In the genomic region with DNA sequence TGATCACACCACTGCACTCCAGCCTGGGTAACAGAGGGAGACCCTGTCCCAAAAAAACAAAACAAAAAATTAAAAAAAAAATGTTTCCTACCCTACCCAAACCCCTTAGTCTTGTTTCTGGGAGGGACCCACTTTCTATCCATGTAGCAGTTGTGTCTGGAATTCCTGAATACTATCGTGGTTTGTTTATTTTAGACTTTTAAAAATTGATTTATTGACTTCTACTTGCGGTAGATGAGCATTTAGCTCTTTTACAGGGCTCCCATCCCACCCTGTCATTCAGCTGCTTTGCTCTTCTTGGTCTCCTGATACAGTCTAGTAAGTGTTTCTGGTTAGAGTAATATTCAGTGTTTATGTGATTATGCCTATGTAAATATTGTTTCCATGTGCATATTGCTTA, we compare ENCODE assay signal across 20 cellular contexts.
DNase-seq lines count a peak whose midpoint lies in the region; ATAC-seq, FAIRE-seq and TF ChIP-seq lines count a peak whose summit lies in the region.
"Had no signal": no experiment of that assay in that cellular context is flagged by ENCODE, and none has a peak within 500 bp of the region (broad histone marks: within the 10 kb centered on the region; RNA-seq: fewer than 3 reads in every experiment).

No MANE protein-coding gene starts in this region.

- H3K4me3 ChIP-seq in HepG2 (replicated peaks in 1 of 3; ENCODE audit: insufficient read depth in 1 of 3, low read depth in 2 of 3, low read length in 3 of 3) (no peak overlapping the region), right lobe of liver (no peak overlapping the region), esophagus muscularis mucosa (no peak overlapping the region)
- H3K4me3 ChIP-seq: A549; BLaER1 treated with 17β-estradiol and CSF1 and Interleukin-3, amounts not matched to agents 10 nM and 100 nM had no signal

- TF ChIP-seq EP300 in HepG2 (IDR thresholded peaks at IDR 0.05; ENCODE audit: low read depth in 2 of 2, low read length in 2 of 2) (no peak), HepG2 (CRISPR knock-in tag; IDR thresholded peaks at IDR 0.05; ENCODE audit: borderline replicate concordance) (no peak), esophagus muscularis mucosa (IDR thresholded peaks at IDR 0.05) (no peak)

- H3K9ac ChIP-seq in HepG2 (ENCODE audit: insufficient read depth, low read depth, low read length): no peak overlapping the region
- H3K9ac ChIP-seq: BLaER1 treated with 17β-estradiol and CSF1 and Interleukin-3, amounts not matched to agents 10 nM and 100 nM had no signal

- 2% methylated on average over 2 of the region's 2 CpGs for WGBS in HepG2 (ENCODE audit: low lambda C conversion rate)
- 19% methylated on average over 2 of the region's 2 CpGs for WGBS in right lobe of liver (ENCODE audit: insufficient coverage, low coverage, low lambda C conversion rate, missing lambda C conversion rate)
- WGBS in esophagus muscularis mucosa: 83% methylated on average over 2 of the region's 2 CpGs

- H3K36me3 ChIP-seq in HepG2 (replicated peaks in 1 of 2; ENCODE audit: control insufficient read depth in 1 of 2, insufficient read depth in 2 of 2, low read length in 2 of 2) (no peaks in the 10 kb centered on the region), right lobe of liver (no peaks in the 10 kb centered on the region), esophagus muscularis mucosa (no peaks in the 10 kb centered on the region)
- H3K36me3 ChIP-seq: BLaER1 treated with 17β-estradiol and CSF1 and Interleukin-3, amounts not matched to agents 10 nM and 100 nM had no signal

- BruUV-seq in HepG2 (replicated peaks; lab: Mats Ljungman, UMichigan): no TSS peak

- H3K4me1 ChIP-seq in HepG2 (ENCODE audit: insufficient read depth, low read length) (no peaks in the 10 kb centered on the region), right lobe of liver (no peaks in the 10 kb centered on the region), esophagus muscularis mucosa (peaks cover 0 to 5% (median 0%) of the 10 kb centered on the region in 4 donors)
- H3K4me1 ChIP-seq: Caco-2 had no signal

- no peak overlapping the region for H2AFZ ChIP-seq in HepG2 (ENCODE audit: low read length)

- H3K9me3 ChIP-seq in HepG2 (ENCODE audit: low read length) (no peaks in the 10 kb centered on the region), right lobe of liver (no peaks in the 10 kb centered on the region), esophagus muscularis mucosa (no peaks in the 10 kb centered on the region)
- H3K9me3 ChIP-seq: A549; BLaER1 treated with 17β-estradiol and CSF1 and Interleukin-3, amounts not matched to agents 10 nM and 100 nM; Caco-2 had no signal

- TF ChIP-seq POLR2A in HepG2 (IDR thresholded peaks at IDR 0.05; ENCODE audit: insufficient read depth in 1 of 2, low read depth in 2 of 2, low read length in 2 of 2) (no peak), right lobe of liver (IDR thresholded peaks at IDR 0.05) (no peak), esophagus muscularis mucosa (IDR thresholded peaks at IDR 0.05; ENCODE audit: low read depth) (no peak)

- TF ChIP-seq RAD21 in HepG2 (CRISPR knock-in tag; IDR thresholded peaks at IDR 0.05): no peak

- no peak overlapping the region for H3K4me2 ChIP-seq in HepG2 (ENCODE audit: low read depth, low read length)
- H3K4me2 ChIP-seq: A549; BLaER1 treated with 17β-estradiol and CSF1 and Interleukin-3, amounts not matched to agents 10 nM and 100 nM had no signal

- H3K27me3 ChIP-seq in HepG2 (ENCODE audit: control insufficient read depth in 1 of 2, insufficient read depth in 2 of 2, low read length in 2 of 2) (no peaks in the 10 kb centered on the region), right lobe of liver (no peaks in the 10 kb centered on the region), esophagus muscularis mucosa (no peaks in the 10 kb centered on the region)
- H3K27me3 ChIP-seq: BLaER1 treated with 17β-estradiol and CSF1 and Interleukin-3, amounts not matched to agents 10 nM and 100 nM had no signal

- no peak for TF ChIP-seq CTCF in HepG2 (CRISPR knock-in tag; IDR thresholded peaks at IDR 0.05)
- no peak for TF ChIP-seq CTCF in right lobe of liver (IDR thresholded peaks at IDR 0.05)
- TF ChIP-seq CTCF in esophagus muscularis mucosa (IDR thresholded peaks at IDR 0.05): no peak

- DNase-seq in HepG2 (ENCODE audit: low spot score): no peak
- no peak for DNase-seq in right lobe of liver
- DNase-seq in esophagus muscularis mucosa (ENCODE audit: extremely low spot score): peak; percentile 14
- DNase-seq in NCI-H2227 (lab: John Stamatoyannopoulos, UW; ENCODE audit: unreplicated experiment): no peak
- DNase-seq: AML-193; Caco-2; Calu3; CD4-positive, alpha-beta T cell; CD8-positive, alpha-beta T cell; DMS79 treated with DMSO at 0.1 percent for 48 hours; GF-D8 had no signal

- no peaks in the 10 kb centered on the region for H4K20me1 ChIP-seq in HepG2 (ENCODE audit: insufficient read depth, low read length)
- H4K20me1 ChIP-seq: BLaER1 treated with 17β-estradiol and CSF1 and Interleukin-3, amounts not matched to agents 10 nM and 100 nM had no signal

- no peak for FAIRE-seq in HepG2 (lab: Jason Lieb, UNC)
- FAIRE-seq: A549, D721Med, G401.6, GM12891, GM19239 had no signal

- CTCF ChIA-PET in HepG2 (lab: Yijun Ruan, JAX; ENCODE audit: low intra/inter-chr PET ratio, low total read pairs): no interaction called here

- H3K27ac ChIP-seq in HepG2 (ENCODE audit: extremely low read length, insufficient read depth, low read length) (no peak overlapping the region), right lobe of liver (no peak overlapping the region), esophagus muscularis mucosa (replicated peaks in 1 of 4) (no peak overlapping the region)
- H3K27ac ChIP-seq: 22Rv1; A549; BLaER1 treated with 17β-estradiol and CSF1 and Interleukin-3, amounts not matched to agents 10 nM and 100 nM; C4-2B had no signal

- no peaks in the 10 kb centered on the region for H3K79me2 ChIP-seq in HepG2 (ENCODE audit: insufficient read depth, low read length)

- in situ Hi-C loops in HepG2 (cut with HindIII; ENCODE audit: extremely low pct_ligation_motif_present, low pct_unique_long_range_greater_than_20kb): loop anchor here (25.0 kb wide), 1 partner anchor 673 kb away; no protein-coding TSS in a partner anchor

- POLR2A ChIA-PET in HepG2 (lab: Yijun Ruan, JAX): no interaction called here

- intact Hi-C loops in HepG2 (cut with micrococcal nuclease; ENCODE audit: unreplicated experiment) (no loop called here), right lobe of liver (cut with DNase I) (no loop called here), esophagus muscularis mucosa (cut with DNase I) (no loop called here)

- ATAC-seq in HepG2 (no peak; the same call in 2 of the 3 replicates), right lobe of liver (no peak), HG02642 (IDR thresholded peaks at IDR 0.05; ENCODE audit: poor library complexity, unreplicated experiment) (no peak)
- ATAC-seq: A549; CD8-positive, alpha-beta T cell had no signal

TF ChIP-seq in HepG2, 621 proteins besides CTCF, POLR2A, EP300 and RAD21:
- peak; percentile 92 for TF ChIP-seq KAT2B (IDR thresholded peaks at IDR 0.05; ENCODE audit: borderline replicate concordance, low read depth, low read length)
- no peak for TF ChIP-seq HDAC6 (IDR thresholded peaks at IDR 0.05; ENCODE audit: low read depth, low read length)
TF ChIP-seq in HepG2: peak in this region for 1.
